14 cellular contexts compared by ENCODE assay signal in the genomic region with DNA sequence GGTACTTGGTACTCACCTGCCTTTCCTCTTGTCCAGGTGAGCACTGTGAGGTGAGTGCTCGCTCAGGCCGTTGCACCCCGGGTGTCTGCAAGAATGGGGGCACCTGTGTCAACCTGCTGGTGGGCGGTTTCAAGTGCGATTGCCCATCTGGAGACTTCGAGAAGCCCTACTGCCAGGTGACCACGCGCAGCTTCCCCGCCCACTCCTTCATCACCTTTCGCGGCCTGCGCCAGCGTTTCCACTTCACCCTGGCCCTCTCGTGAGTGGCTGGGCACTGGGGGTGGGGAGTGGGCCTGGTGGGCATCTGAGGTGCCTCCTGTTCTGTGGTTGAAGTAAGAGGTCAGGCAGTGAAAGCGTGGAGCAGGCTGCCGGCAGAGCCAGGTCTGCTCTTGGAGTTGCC. TPM values are rescaled to one million over a fixed set of nuclear protein-coding genes. Genes with fewer than 3 reads are reported as not detected.
DNase-seq lines count a peak whose midpoint lies in the region; TF ChIP-seq lines count a peak whose summit lies in the region.
"Had no signal": no experiment of that assay in that cellular context is flagged by ENCODE, and none has a peak within 500 bp of the region (broad histone marks: within the 10 kb centered on the region; RNA-seq: fewer than 3 reads in every experiment).

No MANE protein-coding gene starts in this region.

- peaks cover 5% of the 10 kb centered on the region for H3K79me2 ChIP-seq in neural cell (replicated peaks; ENCODE audit: insufficient read depth, low read length)

- no peak overlapping the region for H3K4me3 ChIP-seq in neural cell (ENCODE audit: low read length)

- H3K9ac ChIP-seq in neural cell (ENCODE audit: low read length) = no peak overlapping the region

- H3K9me2 ChIP-seq in neural cell (ENCODE audit: insufficient read depth, low read length) = no peaks in the 10 kb centered on the region

- no peak overlapping the region for H3K4me3 Mint-ChIP-seq in chondrocyte (ENCODE audit: unreplicated experiment)
- H3K4me3 Mint-ChIP-seq: CD4-positive, alpha-beta T cell; H9 had no signal

- no peaks in the 10 kb centered on the region for H3F3A ChIP-seq in neural cell (ENCODE audit: insufficient read depth, low read length, poor library complexity, severe bottlenecking)

- TF ChIP-seq RAD21 in neural cell (conservative IDR thresholded peaks at IDR 0.05) = no peak

- TF ChIP-seq CTCF in RWPE1 (conservative IDR thresholded peaks at IDR 0.05; ENCODE audit: low read depth) (no peak), chondrocyte (IDR thresholded peaks at IDR 0.05) (no peak), neural cell (IDR thresholded peaks at IDR 0.05; ENCODE audit: poor library complexity, severe bottlenecking) (no peak)

- no peaks in the 10 kb centered on the region for H3K27me3 ChIP-seq in neural cell (ENCODE audit: insufficient read depth, low read depth, low read length)
- H3K27me3 ChIP-seq: BE2C had no signal

- TF ChIP-seq EP300 in neural cell (conservative IDR thresholded peaks at IDR 0.05; ENCODE audit: poor library complexity, severe bottlenecking) = no peak

- H3K4me2 ChIP-seq in neural cell (ENCODE audit: low read length) = no peak overlapping the region

- POLR2A ChIA-PET in RWPE1 (lab: Yijun Ruan, JAX; ENCODE audit: low non-redundant PET) = no interaction called here

- CTCF ChIA-PET in RWPE1 (lab: Yijun Ruan, JAX) = interaction anchor here (0.7 to 0.8 kb wide), 2 partner anchors 60 to 99 kb away, joined by 3 to 4 read pairs; no protein-coding TSS in a partner anchor

- no peak overlapping the region for H2AFZ ChIP-seq in neural cell (ENCODE audit: low read depth, low read length)

- no peaks in the 10 kb centered on the region for H3K36me3 Mint-ChIP-seq in chondrocyte (ENCODE audit: low read depth)

- H3K4me1 Mint-ChIP-seq in chondrocyte (ENCODE audit: low read depth) = peaks cover 5% of the 10 kb centered on the region

- no peak overlapping the region for H3K27ac Mint-ChIP-seq in chondrocyte (ENCODE audit: unreplicated experiment)
- H3K27ac Mint-ChIP-seq: CD4-positive, alpha-beta T cell had no signal

- peaks cover 8% of the 10 kb centered on the region for H3K36me3 ChIP-seq in neural cell (ENCODE audit: insufficient read depth, low read length)

- no peaks in the 10 kb centered on the region for H4K20me1 ChIP-seq in neural cell (ENCODE audit: insufficient read depth)

- no peaks in the 10 kb centered on the region for H3K9me3 ChIP-seq in neural cell (ENCODE audit: low read length)
- H3K9me3 ChIP-seq: BE2C, Caco-2 had no signal

- H3K9me3 Mint-ChIP-seq in chondrocyte (ENCODE audit: low read depth) = no peaks in the 10 kb centered on the region
- H3K9me3 Mint-ChIP-seq: CD4-positive, alpha-beta T cell; H9 had no signal

- H3K27me3 Mint-ChIP-seq in chondrocyte (ENCODE audit: low read depth) = no peaks in the 10 kb centered on the region
- H3K27me3 Mint-ChIP-seq: CD4-positive, alpha-beta T cell had no signal

- H3K27ac ChIP-seq in RWPE1 (peak overlapping the region; percentile 92), neural cell (ENCODE audit: low read length) (peak overlapping the region; percentile 64), substantia nigra (ENCODE audit: low read depth, low read length, poor library complexity, severe bottlenecking) (peak overlapping the region; percentile 67)
- H3K27ac ChIP-seq: C4-2B had no signal

- DNase-seq in RWPE1 (ENCODE audit: low spot score) (no peak), chondrocyte (ENCODE audit: low spot score) (peak; percentile 79), substantia nigra (lab: John Stamatoyannopoulos, UW) (no peak), cerebellar nuclear complex (lab: John Stamatoyannopoulos, UW) (no peak)
- no peak for DNase-seq in activated effector memory CD4-positive, alpha-beta T cell treated with anti-CD3 and anti-CD28 coated beads, Interleukin-2, amount 50 U/mL, for 16 hours
- DNase-seq in stimulated activated CD4-positive, alpha-beta T cell treated with anti-CD3 and anti-CD28 coated beads, Interleukin-15, amount 100 ng/mL, for 24 hours = no peak
- DNase-seq: ACHN; BE2C; Caco-2; CD4-positive, alpha-beta T cell; H9 had no signal

TF ChIP-seq in neural cell, 6 proteins besides CTCF, POLR2A, EP300 and RAD21:
- TF ChIP-seq SMC3 (conservative IDR thresholded peaks at IDR 0.05; ENCODE audit: poor library complexity) (no peak), MXI1 (conservative IDR thresholded peaks at IDR 0.05; ENCODE audit: poor library complexity, severe bottlenecking) (no peak), TAF1 (IDR thresholded peaks at IDR 0.05; ENCODE audit: low read depth) (no peak), EZH2 (IDR thresholded peaks at IDR 0.05; ENCODE audit: borderline replicate concordance, insufficient read depth, low read length, poor library complexity, severe bottlenecking) (no peak), POLR2AphosphoS5 (IDR thresholded peaks at IDR 0.05) (no peak)
- TF ChIP-seq, protein P1, sequence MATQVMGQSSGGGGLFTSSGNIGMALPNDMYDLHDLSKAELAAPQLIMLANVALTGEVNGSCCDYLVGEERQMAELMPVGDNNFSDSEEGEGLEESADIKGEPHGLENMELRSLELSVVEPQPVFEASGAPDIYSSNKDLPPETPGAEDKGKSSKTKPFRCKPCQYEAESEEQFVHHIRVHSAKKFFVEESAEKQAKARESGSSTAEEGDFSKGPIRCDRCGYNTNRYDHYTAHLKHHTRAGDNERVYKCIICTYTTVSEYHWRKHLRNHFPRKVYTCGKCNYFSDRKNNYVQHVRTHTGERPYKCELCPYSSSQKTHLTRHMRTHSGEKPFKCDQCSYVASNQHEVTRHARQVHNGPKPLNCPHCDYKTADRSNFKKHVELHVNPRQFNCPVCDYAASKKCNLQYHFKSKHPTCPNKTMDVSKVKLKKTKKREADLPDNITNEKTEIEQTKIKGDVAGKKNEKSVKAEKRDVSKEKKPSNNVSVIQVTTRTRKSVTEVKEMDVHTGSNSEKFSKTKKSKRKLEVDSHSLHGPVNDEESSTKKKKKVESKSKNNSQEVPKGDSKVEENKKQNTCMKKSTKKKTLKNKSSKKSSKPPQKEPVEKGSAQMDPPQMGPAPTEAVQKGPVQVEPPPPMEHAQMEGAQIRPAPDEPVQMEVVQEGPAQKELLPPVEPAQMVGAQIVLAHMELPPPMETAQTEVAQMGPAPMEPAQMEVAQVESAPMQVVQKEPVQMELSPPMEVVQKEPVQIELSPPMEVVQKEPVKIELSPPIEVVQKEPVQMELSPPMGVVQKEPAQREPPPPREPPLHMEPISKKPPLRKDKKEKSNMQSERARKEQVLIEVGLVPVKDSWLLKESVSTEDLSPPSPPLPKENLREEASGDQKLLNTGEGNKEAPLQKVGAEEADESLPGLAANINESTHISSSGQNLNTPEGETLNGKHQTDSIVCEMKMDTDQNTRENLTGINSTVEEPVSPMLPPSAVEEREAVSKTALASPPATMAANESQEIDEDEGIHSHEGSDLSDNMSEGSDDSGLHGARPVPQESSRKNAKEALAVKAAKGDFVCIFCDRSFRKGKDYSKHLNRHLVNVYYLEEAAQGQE (IDR thresholded peaks at IDR 0.05; ENCODE audit: borderline replicate concordance) = no peak

RNA-seq across cellular contexts. Expression of a gene that starts 11.7 kb away (rescaled TPM):
- 8.6 to 10.3 TPM (median 9.9 TPM) in 3 replicates for total RNA-seq in chondrocyte
- 7.9 and 9.5 TPM in 2 replicates for polyA plus RNA-seq in neural cell
- 54.3 and 59.2 TPM in 2 replicates for polyA minus RNA-seq in neural cell

RNA-seq across cellular contexts. Expression of a gene that starts 21.9 kb away (rescaled TPM):
- total RNA-seq in chondrocyte = 4.3 to 6.6 TPM (median 6.5 TPM) in 3 replicates
- polyA plus RNA-seq in neural cell = 5.4 and 7.9 TPM in 2 replicates
- 3.0 and 3.4 TPM in 2 replicates for polyA minus RNA-seq in neural cell

RNA-seq across cellular contexts. Expression of a gene that starts 45.8 kb away (rescaled TPM):
- not detected in 3 replicates for total RNA-seq in chondrocyte
- 0.78 and 1.6 TPM in 2 replicates for polyA plus RNA-seq in neural cell
- polyA minus RNA-seq in neural cell = 0.73 and 0.93 TPM in 2 replicates
- total RNA-seq: Caco-2; CD4-positive, alpha-beta T cell; HT-29 had no signal

RNA-seq across cellular contexts. Expression of a gene that starts 47.3 kb away (rescaled TPM):
- total RNA-seq in chondrocyte = 127 to 354 TPM (median 348 TPM) in 3 replicates
- 274 and 281 TPM in 2 replicates for polyA plus RNA-seq in neural cell
- polyA minus RNA-seq in neural cell = 188 and 201 TPM in 2 replicates
